Comparison of ENCODE assay signal across 8 cellular contexts in the genomic region with DNA sequence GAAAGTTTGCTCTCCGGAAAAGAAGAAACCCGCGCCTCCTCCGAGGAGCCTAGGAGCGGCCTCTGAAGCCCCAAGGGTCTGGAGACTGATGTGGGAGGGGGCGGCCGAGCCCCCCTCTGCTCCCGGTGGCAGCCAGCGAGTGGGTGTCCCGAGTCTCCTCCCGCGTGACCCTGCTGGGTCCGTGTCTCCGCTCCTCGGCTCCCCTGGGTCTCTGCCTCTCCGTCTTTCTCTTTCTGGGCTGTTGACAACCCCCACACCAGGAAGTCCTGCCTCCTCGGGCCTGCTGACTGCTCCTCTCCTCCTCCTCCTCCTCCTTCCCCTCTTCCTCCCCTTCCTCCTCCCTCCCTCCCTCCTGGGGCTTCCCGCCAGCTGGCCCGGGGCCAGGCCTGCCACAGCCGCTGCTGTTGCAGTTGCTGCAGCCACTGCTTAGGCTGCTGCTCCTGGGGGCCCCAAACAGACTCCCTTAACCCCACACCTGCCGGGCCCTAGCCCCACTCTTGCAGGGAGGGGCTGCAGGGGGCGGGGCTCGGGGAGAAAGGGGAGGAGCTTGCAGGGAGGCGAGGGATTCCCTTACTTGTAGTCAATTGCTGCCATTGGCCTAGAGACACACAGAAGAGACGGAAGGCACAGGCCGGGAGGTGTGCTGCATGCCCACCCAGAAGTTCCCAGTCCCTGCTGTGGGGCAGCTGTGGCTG. TPM values are rescaled to one million over a fixed set of nuclear protein-coding genes. Genes with fewer than 3 reads are reported as not detected.
DNase-seq lines count a peak whose midpoint lies in the region; ATAC-seq and TF ChIP-seq lines count a peak whose summit lies in the region.

A gene (minus strand): TSS at position 249 of the 695 bp plus-strand sequence. CDS start 1,176 bp downstream, outside the sequence.

- H3K4me3 ChIP-seq in AG10803 (ENCODE audit: low read length): peak within 1 kb of the TSS; percentile 94

- H3K4me3 Mint-ChIP-seq in activated CD4-positive, alpha-beta T cell treated with anti-CD3 and anti-CD28 coated beads, Interleukin-2, amount 10 ng/mL, durations not matched to agents 24 days and 14 days: peak within 1 kb of the TSS; percentile 92

- no peaks in the 10 kb centered on the region for H3K9me3 Mint-ChIP-seq in activated CD4-positive, alpha-beta T cell treated with anti-CD3 and anti-CD28 coated beads, Interleukin-2, amount 10 ng/mL, durations not matched to agents 24 days and 14 days

- H3K27ac Mint-ChIP-seq in activated CD4-positive, alpha-beta T cell treated with anti-CD3 and anti-CD28 coated beads, Interleukin-2, amount 10 ng/mL, durations not matched to agents 24 days and 14 days: peak within 1 kb of the TSS; percentile 88

- intact Hi-C loops in activated CD4-positive, alpha-beta T cell treated with anti-CD3 and anti-CD28 coated beads, Interleukin-2, amount 10 ng/mL, durations not matched to agents 24 days and 14 days (cut with micrococcal nuclease): loop anchor here (1.0 to 5.0 kb wide), 6 partner anchors 50 to 213 kb away; a partner anchor contains a TSS

- peaks cover 35% of the 10 kb centered on the region for H3K36me3 Mint-ChIP-seq in activated CD4-positive, alpha-beta T cell treated with anti-CD3 and anti-CD28 coated beads, Interleukin-2, amount 10 ng/mL, durations not matched to agents 24 days and 14 days (ENCODE audit: low read depth)

- peak; percentile 81 for TF ChIP-seq POLR2A in GM19099 (IDR thresholded peaks at IDR 0.05; ENCODE audit: extremely low read depth, insufficient read length, low read depth)

- H3K4me1 Mint-ChIP-seq in activated CD4-positive, alpha-beta T cell treated with anti-CD3 and anti-CD28 coated beads, Interleukin-2, amount 10 ng/mL, durations not matched to agents 24 days and 14 days: peaks cover 35% of the 10 kb centered on the region

- H3K27me3 ChIP-seq in layer of hippocampus (ENCODE audit: control insufficient read depth, insufficient read depth, low read length): no peaks in the 10 kb centered on the region

- no peaks in the 10 kb centered on the region for H3K27me3 Mint-ChIP-seq in activated CD4-positive, alpha-beta T cell treated with anti-CD3 and anti-CD28 coated beads, Interleukin-2, amount 10 ng/mL, durations not matched to agents 24 days and 14 days

- DNase-seq in AG10803 (ENCODE audit: low read depth): peak; percentile 96
- peak; percentile 96 for DNase-seq in NCI-H69 (lab: John Stamatoyannopoulos, UW)
- DNase-seq in activated CD4-positive, alpha-beta T cell treated with anti-CD3 and anti-CD28 coated beads, Interleukin-2, amount 10 ng/mL, durations not matched to agents 24 days and 14 days: peak; percentile 96
- DNase-seq in stimulated activated CD4-positive, alpha-beta T cell treated with anti-CD3 and anti-CD28 coated beads, Interleukin-1b, Interleukin-23, amount 100 ng/mL, for 1 hour (ENCODE audit: low read depth in 2 of 2): peak; percentile 69 to 81

- TF ChIP-seq CTCF in AG10803 (conservative IDR thresholded peaks at IDR 0.05; ENCODE audit: low read length): no peak

- peak; percentile 52 for ATAC-seq in HG03378 (IDR thresholded peaks at IDR 0.05; ENCODE audit: unreplicated experiment)

- H3K27ac ChIP-seq in cingulate gyrus (ENCODE audit: low read depth, low read length) (peak within 1 kb of the TSS; percentile 81), layer of hippocampus (ENCODE audit: low read depth, low read length) (peak within 1 kb of the TSS; percentile 88)

RNA-seq across cellular contexts. Expression of the gene that starts here (rescaled TPM):
- total RNA-seq in activated CD4-positive, alpha-beta T cell treated with anti-CD3 and anti-CD28 coated beads, Interleukin-2, amount 10 ng/mL, durations not matched to agents 24 days and 14 days: 113 and 121 TPM in 2 replicates

Comparison
In these comparisons a context has a peak if more than half of its experiments do, and no peak if none do; other contexts are left out.
1. Peak in every context shown above with its lines: DNase-seq, ATAC-seq, H3K4me3 ChIP-seq and H3K27ac ChIP-seq.